1 cellular context compared by ENCODE assay signal in the genomic region with DNA sequence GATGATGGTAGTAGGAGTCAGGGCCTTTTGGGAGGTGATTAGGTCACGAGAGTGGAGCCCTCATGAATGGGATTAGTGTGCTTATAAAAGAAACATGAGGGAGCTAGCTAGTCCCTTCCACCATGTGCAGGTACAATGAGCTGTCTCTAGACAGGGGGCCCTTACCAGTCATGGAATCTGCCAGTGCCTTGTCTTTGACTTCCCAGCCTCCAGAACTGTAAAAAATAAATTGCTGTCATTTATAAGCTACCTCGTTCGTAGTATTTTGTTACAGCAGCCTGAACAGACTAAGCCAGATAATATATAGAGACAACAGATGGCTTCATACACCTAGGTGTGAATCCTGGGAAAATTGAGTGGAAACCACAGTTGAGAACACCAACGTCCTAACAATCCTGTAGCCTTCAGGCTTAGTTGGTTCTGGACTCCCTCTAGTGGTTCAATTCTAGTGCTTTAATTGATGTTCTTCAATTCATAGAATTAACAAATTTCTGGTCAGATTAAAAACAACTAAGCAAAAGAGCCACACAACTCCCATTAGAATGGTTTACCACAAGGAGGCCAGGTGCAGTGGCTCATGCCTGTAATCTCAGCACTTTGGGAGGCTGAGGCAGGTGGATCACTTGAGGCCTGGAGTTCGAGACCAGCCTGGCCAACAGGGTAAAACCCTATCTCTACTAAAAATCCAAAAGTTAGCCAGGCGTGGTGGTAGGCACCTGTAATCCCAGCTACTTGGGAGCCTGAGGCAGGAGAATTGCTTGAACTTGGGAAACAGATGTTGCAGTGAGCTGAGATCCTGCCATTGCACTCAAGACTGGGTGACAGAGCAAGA.
TF ChIP-seq lines count a peak whose summit lies in the region.

No MANE protein-coding gene starts in this region.

TF ChIP-seq in K562, 482 proteins besides CTCF, POLR2A, EP300 and RAD21:
- TF ChIP-seq, protein P1, sequence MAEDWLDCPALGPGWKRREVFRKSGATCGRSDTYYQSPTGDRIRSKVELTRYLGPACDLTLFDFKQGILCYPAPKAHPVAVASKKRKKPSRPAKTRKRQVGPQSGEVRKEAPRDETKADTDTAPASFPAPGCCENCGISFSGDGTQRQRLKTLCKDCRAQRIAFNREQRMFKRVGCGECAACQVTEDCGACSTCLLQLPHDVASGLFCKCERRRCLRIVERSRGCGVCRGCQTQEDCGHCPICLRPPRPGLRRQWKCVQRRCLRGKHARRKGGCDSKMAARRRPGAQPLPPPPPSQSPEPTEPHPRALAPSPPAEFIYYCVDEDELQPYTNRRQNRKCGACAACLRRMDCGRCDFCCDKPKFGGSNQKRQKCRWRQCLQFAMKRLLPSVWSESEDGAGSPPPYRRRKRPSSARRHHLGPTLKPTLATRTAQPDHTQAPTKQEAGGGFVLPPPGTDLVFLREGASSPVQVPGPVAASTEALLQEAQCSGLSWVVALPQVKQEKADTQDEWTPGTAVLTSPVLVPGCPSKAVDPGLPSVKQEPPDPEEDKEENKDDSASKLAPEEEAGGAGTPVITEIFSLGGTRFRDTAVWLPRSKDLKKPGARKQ (CRISPR knock-in tag; IDR thresholded peaks at IDR 0.05), result no peak
- TF ChIP-seq, protein P2, sequence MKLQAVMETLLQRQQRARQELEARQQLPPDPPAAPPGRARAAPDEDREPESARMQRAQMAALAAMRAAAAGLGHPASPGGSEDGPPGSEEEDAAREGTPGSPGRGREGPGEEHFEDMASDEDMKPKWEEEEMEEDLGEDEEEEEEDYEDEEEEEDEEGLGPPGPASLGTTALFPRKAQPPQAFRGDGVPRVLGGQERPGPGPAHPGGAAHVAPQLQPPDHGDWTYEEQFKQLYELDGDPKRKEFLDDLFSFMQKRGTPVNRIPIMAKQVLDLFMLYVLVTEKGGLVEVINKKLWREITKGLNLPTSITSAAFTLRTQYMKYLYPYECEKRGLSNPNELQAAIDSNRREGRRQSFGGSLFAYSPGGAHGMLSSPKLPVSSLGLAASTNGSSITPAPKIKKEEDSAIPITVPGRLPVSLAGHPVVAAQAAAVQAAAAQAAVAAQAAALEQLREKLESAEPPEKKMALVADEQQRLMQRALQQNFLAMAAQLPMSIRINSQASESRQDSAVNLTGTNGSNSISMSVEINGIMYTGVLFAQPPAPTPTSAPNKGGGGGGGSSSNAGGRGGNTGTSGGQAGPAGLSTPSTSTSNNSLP (IDR thresholded peaks at IDR 0.05; ENCODE audit: borderline replicate concordance, low read depth, low read length), result peak; percentile 84; the same call in 1 of the 2 replicates
TF ChIP-seq in K562: peak in this region for 1.
